ENCODE assay signal across 26 cellular contexts in the genomic region with DNA sequence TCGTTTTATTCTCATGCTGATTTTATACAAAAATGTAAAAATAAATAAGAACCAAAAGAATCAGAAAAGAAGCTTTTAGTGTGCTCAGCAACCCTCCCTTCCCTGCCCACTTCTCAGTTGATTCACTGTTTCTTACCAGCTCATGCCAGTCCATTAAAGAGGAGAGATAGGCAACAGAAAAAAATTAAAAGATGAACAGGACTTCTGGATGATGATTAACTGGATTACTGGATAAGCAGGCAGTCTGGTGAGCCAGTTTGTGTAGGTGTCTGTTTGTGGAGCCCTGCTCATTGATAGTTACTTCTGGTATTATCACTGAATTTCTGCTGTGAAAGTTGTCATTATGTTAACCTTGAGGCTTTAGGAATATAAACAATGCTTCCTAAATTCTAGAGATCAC. TPM values are rescaled to one million over a fixed set of nuclear protein-coding genes. Genes with fewer than 3 reads are reported as not detected.
"Had no signal": no experiment of that assay in that cellular context is flagged by ENCODE, and none has a peak within 500 bp of the region (broad histone marks: within the 10 kb centered on the region; RNA-seq: fewer than 3 reads in every experiment).

No MANE protein-coding gene starts in this region.

- H3K36me3 ChIP-seq: esophagus squamous epithelium, gastrocnemius medialis, sigmoid colon, upper lobe of right lung had no signal

- H3K27me3 ChIP-seq: gastrocnemius medialis, sigmoid colon, testis, upper lobe of right lung had no signal

- H3K4me3 ChIP-seq: esophagus squamous epithelium, gastrocnemius medialis, lung, sigmoid colon, testis, upper lobe of right lung had no signal

- DNase-seq: activated CD4-positive, alpha-beta T cell treated with anti-CD3 and anti-CD28 coated beads for 4 hours; activated CD4-positive, alpha-beta T cell treated with anti-CD3 and anti-CD28 coated beads, Interleukin-2, amount 50 U/mL, for 48 hours; activated CD4-positive, CD25-positive, alpha-beta regulatory T cell; activated effector memory CD4-positive, alpha-beta T cell treated with Interleukin-2 at 50 U/mL for 16 hours; activated naive CD4-positive, alpha-beta T cell treated with anti-CD3 and anti-CD28 coated beads for 36 hours; activated naive CD8-positive, alpha-beta T cell treated with anti-CD3 and anti-CD28 coated beads, Interleukin-2, amount 10 ng/mL, durations not matched to agents 7 days and 5 days; activated T-cell treated with anti-CD3 and anti-CD28 coated beads, Interleukin-2, amount 50 U/mL, for 72 hours; amniotic stem cell; cortex of kidney; endodermal cell; esophagus squamous epithelium; gastrocnemius medialis; head of caudate nucleus; islet precursor cell; naive B cell; occipital lobe; posterior cingulate gyrus; sigmoid colon; stimulated activated CD4-positive, alpha-beta T cell treated with anti-CD3 and anti-CD28 coated beads, Interleukin-4, amount 100 ng/mL, for 1 hour; stimulated activated naive CD4-positive, alpha-beta T cell; T-helper 17 cell; testis; upper lobe of right lung had no signal

- H3K27ac ChIP-seq: esophagus squamous epithelium, sigmoid colon, testis, upper lobe of right lung had no signal

- ATAC-seq: T-helper 17 cell, upper lobe of right lung had no signal

- H3K4me1 ChIP-seq: testis, upper lobe of right lung had no signal

- H3K9me3 ChIP-seq: esophagus squamous epithelium, gastrocnemius medialis, sigmoid colon, testis, upper lobe of right lung had no signal

RNA-seq across cellular contexts. Expression of gene GPR171, which starts 15.1 kb away (rescaled TPM):
- total RNA-seq: cerebellum, endodermal cell, neural crest cell, occipital lobe had no signal
